Comparison of ENCODE assay signal across 19 cellular contexts in the genomic region with DNA sequence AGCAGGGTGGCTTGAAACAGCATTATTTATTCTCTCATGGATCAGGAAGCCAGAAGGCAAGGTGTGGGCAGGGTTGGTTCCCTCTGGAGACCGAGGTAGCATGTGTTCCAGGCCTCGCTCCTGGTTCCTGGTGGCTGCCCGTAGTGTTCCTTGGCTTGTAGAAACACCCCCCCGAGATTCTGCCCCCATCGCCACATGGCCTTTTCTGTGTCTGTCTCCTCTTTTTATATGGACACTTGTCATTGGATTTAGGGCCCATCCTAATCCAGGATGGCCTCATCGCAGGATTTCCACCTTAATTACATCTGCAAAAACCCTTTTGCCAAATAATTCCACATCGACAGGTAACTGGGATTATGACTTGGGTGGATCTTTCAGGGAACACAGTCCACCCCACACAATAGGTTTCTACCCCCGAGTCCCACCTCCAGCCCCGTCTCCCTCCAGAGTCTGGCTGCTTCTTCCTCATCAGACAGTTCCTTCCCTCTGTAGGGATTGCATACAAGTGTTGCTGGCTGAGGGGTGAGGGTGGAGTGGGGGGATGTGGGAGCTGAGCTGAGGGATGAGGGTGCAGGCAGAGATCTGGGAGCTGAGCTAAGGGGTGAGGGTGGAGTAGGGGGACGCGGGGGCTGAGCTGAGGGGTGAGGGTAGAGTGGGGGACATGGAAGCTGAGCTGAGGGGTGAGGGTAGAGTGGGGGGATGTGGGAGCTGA. TPM values are rescaled to one million over a fixed set of nuclear protein-coding genes. Genes with fewer than 3 reads are reported as not detected.
A peak's percentile ranks its signal among the peaks of the same experiment; 100 is the strongest.
DNase-seq lines count a peak whose midpoint lies in the region; ATAC-seq, FAIRE-seq and TF ChIP-seq lines count a peak whose summit lies in the region.
"Had no signal": no experiment of that assay in that cellular context is flagged by ENCODE, and none has a peak within 500 bp of the region (broad histone marks: within the 10 kb centered on the region; RNA-seq: fewer than 3 reads in every experiment).

No MANE protein-coding gene starts in this region.

- WGBS in suprapubic skin = 91% methylated on average over 11 of the region's 11 CpGs
- WGBS in small intestine, 3 donors = 93 to 95% (median 94%) methylated on average over 11 of the region's 11 CpGs

- ATAC-seq in Right ventricle myocardium inferior (no peak), left cardiac atrium (no peak), lower lobe of right lung (no peak), GM19463 (IDR thresholded peaks at IDR 0.05; ENCODE audit: unreplicated experiment) (no peak)
- ATAC-seq: A549; activated naive CD4-positive, alpha-beta T cell treated with anti-CD3 and anti-CD28 coated beads, Interleukin-2, amount 50 U/mL, for 72 hours; left lobe of liver had no signal

- H3K36me3 ChIP-seq in SK-N-MC (ENCODE audit: insufficient read depth, low read length) (no peaks in the 10 kb centered on the region), lower lobe of right lung (no peaks in the 10 kb centered on the region), suprapubic skin (no peaks in the 10 kb centered on the region), small intestine (ENCODE audit: control insufficient read depth in 2 of 2, insufficient read depth in 2 of 2, low read length in 2 of 2) (no peaks in the 10 kb centered on the region)

- H3K4me3 ChIP-seq in SK-N-MC = no peak overlapping the region
- no peak overlapping the region for H3K4me3 ChIP-seq in lower lobe of right lung
- H3K4me3 ChIP-seq in suprapubic skin = no peak overlapping the region
- H3K4me3 ChIP-seq in small intestine (ENCODE audit: low read depth in 1 of 2, low read length in 2 of 2) = no peak overlapping the region
- H3K4me3 ChIP-seq: A549 had no signal

- FAIRE-seq in small intestine (lab: Jason Lieb, UNC) = no peak
- FAIRE-seq: A549 had no signal

- DNase-seq in Right ventricle myocardium inferior (ENCODE audit: missing footprints) (peak; percentile 26), left cardiac atrium (no peak), SK-N-MC (ENCODE audit: low read depth, low spot score) (no peak), lower lobe of right lung (peak; percentile 9), suprapubic skin (ENCODE audit: low spot score in 2 of 2) (peak; percentile 21 to 67), small intestine (no peak), MV-4-11 (lab: John Stamatoyannopoulos, UW) (no peak)
- DNase-seq: activated B cell treated with CpG ODN at 0.5 μM for 24 hours; Caco-2; cerebellar nuclear complex; H9; naive B cell; NCI-H226; stimulated activated CD4-positive, alpha-beta T cell treated with anti-CD3 and anti-CD28 coated beads, Interleukin-1b, Interleukin-23, amount 100 ng/mL, for 48 hours; substantia nigra had no signal

- H3K27ac ChIP-seq in SK-N-MC (peak overlapping the region; percentile 69), lower lobe of right lung (no peak overlapping the region), suprapubic skin (no peak overlapping the region), small intestine (ENCODE audit: low read depth in 1 of 2, low read length in 1 of 2) (no peak overlapping the region)
- H3K27ac ChIP-seq: A549 had no signal

- intact Hi-C loops in Right ventricle myocardium inferior (cut with DNase I) = no loop called here
- intact Hi-C loops in left cardiac atrium (cut with DNase I) = no loop called here
- intact Hi-C loops in lower lobe of right lung (cut with DNase I) = no loop called here

- TF ChIP-seq POLR2A in suprapubic skin (IDR thresholded peaks at IDR 0.05) = no peak

- TF ChIP-seq CTCF in lower lobe of right lung (IDR thresholded peaks at IDR 0.05) (no peak), suprapubic skin (IDR thresholded peaks at IDR 0.05) (no peak)

- H3K27me3 ChIP-seq in lower lobe of right lung (ENCODE audit: low read depth) (no peaks in the 10 kb centered on the region), suprapubic skin (no peaks in the 10 kb centered on the region), small intestine (ENCODE audit: control insufficient read depth in 2 of 2, insufficient read depth in 2 of 2, low read length in 2 of 2) (no peaks in the 10 kb centered on the region)

- H3K4me1 ChIP-seq in lower lobe of right lung (peaks cover 1% of the 10 kb centered on the region), suprapubic skin (no peaks in the 10 kb centered on the region), small intestine (ENCODE audit: control insufficient read depth in 2 of 2, insufficient read depth in 1 of 2, low read depth in 1 of 2, low read length in 1 of 2) (no peaks in the 10 kb centered on the region)
- H3K4me1 ChIP-seq: A549 had no signal

- no peak overlapping the region for H3K9ac ChIP-seq in SK-N-MC (ENCODE audit: insufficient read length)

- H3K9me3 ChIP-seq in SK-N-MC (ENCODE audit: low read depth, low read length) (no peaks in the 10 kb centered on the region), lower lobe of right lung (no peaks in the 10 kb centered on the region), suprapubic skin (no peaks in the 10 kb centered on the region), small intestine (ENCODE audit: control insufficient read depth, low read depth) (no peaks in the 10 kb centered on the region)
- H3K9me3 ChIP-seq: A549, Caco-2 had no signal

- no peak for TF ChIP-seq EP300 in suprapubic skin (IDR thresholded peaks at IDR 0.05)

RNA-seq across cellular contexts. Expression of a gene that starts 12.3 kb away (rescaled TPM):
- total RNA-seq in Right ventricle myocardium inferior = 4.8 TPM
- 1 to 10 TPM; 5.1 to 7.3 TPM for total RNA-seq in left cardiac atrium
- total RNA-seq in lower lobe of right lung = 16.1 TPM
- total RNA-seq in suprapubic skin = 10 to 100 TPM; 26.3 to 33.7 (median 29.1) TPM
- polyA plus RNA-seq in small intestine = 1 to 10 TPM; 1.4 to 4.0 (median 1.6) TPM

RNA-seq across cellular contexts. Expression of a gene that starts 41.1 kb away (rescaled TPM):
- 21.0 TPM for total RNA-seq in Right ventricle myocardium inferior
- 10 to 100 TPM; 13.2 to 14.7 TPM for total RNA-seq in left cardiac atrium
- 119 TPM for total RNA-seq in lower lobe of right lung
- 10 to 100 TPM; 13.3 to 17.5 (median 16.2) TPM for total RNA-seq in suprapubic skin
- 1 to 10 TPM; 1.1 to 5.8 (median 4.9) TPM for polyA plus RNA-seq in small intestine

Comparison
In these comparisons a context has a peak if more than half of its experiments do, and no peak if none do; other contexts are left out.
1. DNase-seq: peak in Right ventricle myocardium inferior (single experiment), lower lobe of right lung (single experiment) and suprapubic skin (2 of 2); none in left cardiac atrium (single experiment), SK-N-MC (single experiment), small intestine (single experiment) and MV-4-11 (single experiment).